In genomic region chr6:32852018-32852843, GRCh38 we compare ENCODE assay signal across 8 cellular contexts. TPM values are rescaled to one million over a fixed set of nuclear protein-coding genes. Genes with fewer than 3 reads are reported as not detected.
DNase-seq lines count a peak whose midpoint lies in the region; ATAC-seq and TF ChIP-seq lines count a peak whose summit lies in the region.

No MANE protein-coding gene starts in this region.

- H4K8ac ChIP-seq in mesendoderm (ENCODE audit: low read depth, low read length) = no peak overlapping the region

- DNase-seq in EL (peak; percentile 40), PC-9 (no peak), vagina (ENCODE audit: extremely low spot score in 2 of 2) (peak in 1 of 2 donors; percentile 91), mesendoderm (no peak), Kasumi-1 (lab: John Stamatoyannopoulos, UW) (no peak)

- TF ChIP-seq CTCF in PC-9 (conservative IDR thresholded peaks at IDR 0.05) (no peak), vagina (IDR thresholded peaks at IDR 0.05) (no peak)

- no peak for ATAC-seq in HG03565 (IDR thresholded peaks at IDR 0.05; ENCODE audit: unreplicated experiment)

- no peak overlapping the region for H3K23ac ChIP-seq in mesendoderm (ENCODE audit: low read length)

- no peak overlapping the region for H3K56ac ChIP-seq in mesendoderm (ENCODE audit: low read length)

- no CpG with 5 or more reads among the region's 23 CpGs for WGBS in mesendoderm (ENCODE audit: extremely low coverage, insufficient coverage, low lambda C conversion rate)

- intact Hi-C loops in PC-9 (cut with micrococcal nuclease; ENCODE audit: unreplicated experiment) = no loop called here
- intact Hi-C loops in vagina (cut with DNase I) = no loop called here

- H2BK15ac ChIP-seq in mesendoderm (replicated peaks; ENCODE audit: low read depth) = no peak overlapping the region

- H3K9ac ChIP-seq in duodenal mucosa (ENCODE audit: low read depth in 1 of 2, low read length in 2 of 2) (peak overlapping the region; percentile 97 to 100), muscle layer of colon (ENCODE audit: low read length) (peak overlapping the region; percentile 95), mesendoderm (ENCODE audit: low read length) (no peak overlapping the region)

- no TSS peak for BruUV-seq in PC-9 (replicated peaks; lab: Mats Ljungman, UMichigan)

- H3K4me1 ChIP-seq in PC-9 (replicated peaks; ENCODE audit: insufficient read depth) (peaks cover 8% of the 10 kb centered on the region), duodenal mucosa (ENCODE audit: control insufficient read depth in 1 of 2, insufficient read depth in 2 of 2, low read length in 2 of 2) (peaks cover 40 to 53% of the 10 kb centered on the region in 2 donors), muscle layer of colon (ENCODE audit: insufficient read depth, low read length) (peaks cover 31% of the 10 kb centered on the region), vagina (peaks cover 33% of the 10 kb centered on the region), mesendoderm (ENCODE audit: control insufficient read depth, low read depth, low read length) (no peaks in the 10 kb centered on the region)

- H3K27ac ChIP-seq in PC-9 = no peak overlapping the region
- H3K27ac ChIP-seq in duodenal mucosa (ENCODE audit: low read depth, low read length) = peak overlapping the region; percentile 100
- peak overlapping the region; percentile 99 for H3K27ac ChIP-seq in muscle layer of colon (ENCODE audit: low read depth, low read length)
- peak overlapping the region; percentile 100 for H3K27ac ChIP-seq in vagina
- H3K27ac ChIP-seq in mesendoderm (ENCODE audit: low read depth, low read length) = no peak overlapping the region

- POLR2A ChIA-PET in PC-9 (lab: Charles Lee; ENCODE audit: unreplicated experiment) = no interaction called here

- no peak for TF ChIP-seq POLR2A in vagina (IDR thresholded peaks at IDR 0.05)

- H2BK5ac ChIP-seq in mesendoderm (ENCODE audit: low read length) = no peak overlapping the region

- H3K9me3 ChIP-seq in PC-9 (ENCODE audit: insufficient read depth, low read depth) (no peaks in the 10 kb centered on the region), duodenal mucosa (ENCODE audit: control insufficient read depth in 1 of 2, low read length in 2 of 2) (no peaks in the 10 kb centered on the region), muscle layer of colon (ENCODE audit: low read length) (no peaks in the 10 kb centered on the region), vagina (no peaks in the 10 kb centered on the region)

- H3K4me2 ChIP-seq in PC-9 = peak overlapping the region; percentile 89
- no peak overlapping the region for H3K4me2 ChIP-seq in mesendoderm (ENCODE audit: low read length)

- H3K4ac ChIP-seq in mesendoderm (ENCODE audit: low read depth, low read length) = no peak overlapping the region

- H3K27me3 ChIP-seq in PC-9 (ENCODE audit: insufficient read depth, low read depth) = no peaks in the 10 kb centered on the region
- no peaks in the 10 kb centered on the region for H3K27me3 ChIP-seq in duodenal mucosa (ENCODE audit: control insufficient read depth in 1 of 2, insufficient read depth in 2 of 2, low read length in 2 of 2)
- no peaks in the 10 kb centered on the region for H3K27me3 ChIP-seq in muscle layer of colon (ENCODE audit: control insufficient read depth in 1 of 2, insufficient read depth in 2 of 2, low read length in 2 of 2)
- no peaks in the 10 kb centered on the region for H3K27me3 ChIP-seq in vagina
- H3K27me3 ChIP-seq in mesendoderm (ENCODE audit: insufficient read depth, low read length, poor library complexity) = peaks cover 28% of the 10 kb centered on the region

- no peaks in the 10 kb centered on the region for H3K36me3 ChIP-seq in PC-9 (ENCODE audit: low read depth)
- H3K36me3 ChIP-seq in duodenal mucosa (ENCODE audit: control insufficient read depth in 1 of 2, insufficient read depth in 2 of 2, low read length in 2 of 2) = peaks cover 43 to 44% of the 10 kb centered on the region in 2 donors
- H3K36me3 ChIP-seq in muscle layer of colon (ENCODE audit: insufficient read depth, low read length) = peaks cover 41% of the 10 kb centered on the region
- peaks cover 0 to 33% of the 10 kb centered on the region in 2 donors for H3K36me3 ChIP-seq in vagina
- H3K36me3 ChIP-seq in mesendoderm (ENCODE audit: control insufficient read depth, insufficient read depth, low read length) = no peaks in the 10 kb centered on the region

- no peaks in the 10 kb centered on the region for H4K20me1 ChIP-seq in PC-9 (ENCODE audit: insufficient read depth)

- peak overlapping the region; percentile 87; the same call in 1 of the 2 replicates for H3K4me3 ChIP-seq in PC-9
- H3K4me3 ChIP-seq in duodenal mucosa (ENCODE audit: low read depth in 1 of 2, low read length in 2 of 2) = peak overlapping the region; percentile 94 to 97
- H3K4me3 ChIP-seq in muscle layer of colon (ENCODE audit: low read depth in 1 of 2, low read length in 2 of 2) = peak overlapping the region; percentile 83 to 97
- peak overlapping the region; percentile 81 to 92 for H3K4me3 ChIP-seq in vagina
- no peak overlapping the region for H3K4me3 ChIP-seq in mesendoderm (ENCODE audit: low read length)

- peak overlapping the region; percentile 90 for H2AFZ ChIP-seq in PC-9

- no peak overlapping the region for H2AK5ac ChIP-seq in mesendoderm (ENCODE audit: low read length)

- no peak overlapping the region for H3K18ac ChIP-seq in mesendoderm (ENCODE audit: low read length)

- CTCF ChIA-PET in PC-9 (lab: Charles Lee) = interaction anchor here (0.7 to 1.5 kb wide), 3 partner anchors 14 to 117 kb away, joined by 3 to 47 read pairs (median 6); partner anchors contain the start of gene TAP2

- no peak overlapping the region for H4K5ac ChIP-seq in mesendoderm (ENCODE audit: low read length)

- no peaks in the 10 kb centered on the region for H3K79me2 ChIP-seq in PC-9 (ENCODE audit: low read depth)
- no peaks in the 10 kb centered on the region for H3K79me2 ChIP-seq in mesendoderm (ENCODE audit: control insufficient read depth, insufficient read depth, low read length)

- H3K79me1 ChIP-seq in mesendoderm (ENCODE audit: low read length) = no peaks in the 10 kb centered on the region

- no peak overlapping the region for H2BK120ac ChIP-seq in mesendoderm (ENCODE audit: low read depth, low read length)

- no peaks in the 10 kb centered on the region for H3K9me2 ChIP-seq in PC-9 (ENCODE audit: insufficient read depth)

- no peaks in the 10 kb centered on the region for H3F3A ChIP-seq in PC-9 (ENCODE audit: insufficient read depth, low read depth)

RNA-seq across cellular contexts. Expression of gene TAP1, which starts 1.3 kb away (rescaled TPM):
- total RNA-seq in PC-9 (2021) (23.1 and 23.4 TPM in 2 replicates), vagina (50.6 TPM)
- 2.0 TPM for polyA plus RNA-seq in mesendoderm (2013, experiment 1 of 2)
- 2.3 TPM for polyA plus RNA-seq in mesendoderm (2013, experiment 2 of 2)

RNA-seq across cellular contexts. Expression of gene PSMB9, which starts 1.8 kb away (rescaled TPM):
- 37.6 and 48.4 TPM in 2 replicates for total RNA-seq in PC-9 (2021)
- total RNA-seq in vagina = 19.6 TPM
- 0.20 TPM for polyA plus RNA-seq in mesendoderm (2013, experiment 1 of 2)
- polyA plus RNA-seq in mesendoderm (2013, experiment 2 of 2) = 0.13 TPM

RNA-seq across cellular contexts. Expression of gene PSMB8, which starts 8.4 kb away (rescaled TPM):
- total RNA-seq in PC-9 (2021) (70.8 and 101 TPM in 2 replicates), vagina (31.9 TPM)
- polyA plus RNA-seq in mesendoderm (2013, experiment 1 of 2) = 4.7 TPM
- 3.9 TPM for polyA plus RNA-seq in mesendoderm (2013, experiment 2 of 2)

RNA-seq across cellular contexts. Expression of gene TAP2, which starts 13.7 kb away (rescaled TPM):
- total RNA-seq in PC-9 (2021) (70.6 and 91.2 TPM in 2 replicates), vagina (19.9 TPM)
- polyA plus RNA-seq in mesendoderm (2013, experiment 1 of 2) = 5.4 TPM
- polyA plus RNA-seq in mesendoderm (2013, experiment 2 of 2) = 6.5 TPM

RNA-seq across cellular contexts. Expression of gene HLA-DOB, which starts 35.4 kb away (rescaled TPM):
- 3.4 and 4.3 TPM in 2 replicates for total RNA-seq in PC-9 (2021)
- total RNA-seq in vagina = 2.7 TPM
- polyA plus RNA-seq in mesendoderm (2013, experiment 1 of 2) = 0.07 TPM
- polyA plus RNA-seq in mesendoderm (2013, experiment 2 of 2) = 0.04 TPM

Comparison
In these comparisons a context has a peak if more than half of its experiments do, and no peak if none do; other contexts are left out.
1. H3K27ac ChIP-seq: peak in duodenal mucosa (single experiment), muscle layer of colon (single experiment) and vagina (single experiment); none in PC-9 (single experiment) and mesendoderm (single experiment).